Comparison of ENCODE assay signal across 8 cellular contexts in genomic region chr5:139668064-139668880, GRCh38. TPM values are rescaled to one million over a fixed set of nuclear protein-coding genes. Genes with fewer than 3 reads are reported as not detected.
DNase-seq lines count a peak whose midpoint lies in the region; ATAC-seq and TF ChIP-seq lines count a peak whose summit lies in the region.

No MANE protein-coding gene starts in this region.

- peak; percentile 69 for ATAC-seq in IMR-90 (ENCODE audit: low read depth)
- ATAC-seq in HG03565 (IDR thresholded peaks at IDR 0.05; ENCODE audit: unreplicated experiment): no peak
- no peak for ATAC-seq in HG02840 (IDR thresholded peaks at IDR 0.05; ENCODE audit: low FRiP score, unreplicated experiment)

- dilution Hi-C loops in IMR-90 (cut with HindIII; ENCODE audit: low sequenced_read_pairs, unreplicated experiment): no loop called here

- H4K20me1 ChIP-seq in IMR-90 (ENCODE audit: insufficient read depth, low read length): peaks cover 11% of the 10 kb centered on the region; the same call in 1 of the 2 replicates

- peak overlapping the region; percentile 88 for H2AK9ac ChIP-seq in IMR-90 (replicated peaks; ENCODE audit: low read depth, low read length, poor library complexity)

- POLR2A ChIA-PET in IMR-90 (lab: Charles Lee; ENCODE audit: unreplicated experiment): no interaction called here

- H2BK5ac ChIP-seq in IMR-90 (ENCODE audit: low read depth, low read length, poor library complexity, severe bottlenecking): peak overlapping the region; percentile 87

- in situ Hi-C loops in IMR-90 (cut with MboI; ENCODE audit: low sequenced_read_pairs): no loop called here

- H3K9me1 ChIP-seq in IMR-90 (ENCODE audit: insufficient read depth, low read length): peaks cover 22% of the 10 kb centered on the region

- H3K4me2 ChIP-seq in IMR-90 (ENCODE audit: low read depth, low read length): peak overlapping the region; percentile 78

- H3K27ac Mint-ChIP-seq in Calu3 (ENCODE audit: unreplicated experiment) (peak overlapping the region; percentile 47), osteocyte (ENCODE audit: unreplicated experiment) (peak overlapping the region; percentile 91)

- peak overlapping the region; percentile 89 for H3K4ac ChIP-seq in IMR-90 (ENCODE audit: low read depth, low read length)

- CTCF ChIA-PET in Calu3 (lab: Charles Lee): interaction anchor here (0.6 to 2.9 kb wide), 6 partner anchors 11 to 107 kb away, joined by 3 to 11 read pairs (median 5); no protein-coding TSS in a partner anchor
- CTCF ChIA-PET in IMR-90 (lab: Yijun Ruan, JAX): no interaction called here

- 1% methylated on average over 26 of the region's 55 CpGs; no CpG with 5 or more reads in 1 of the 2 experiments for WGBS in IMR-90 (ENCODE audit: extremely low coverage in 2 of 2, insufficient read length in 1 of 2), 2 experiments

- no peak for TF ChIP-seq CTCF in Calu3 (IDR thresholded peaks at IDR 0.05; ENCODE audit: unreplicated experiment)
- TF ChIP-seq CTCF in IMR-90 (conservative IDR thresholded peaks at IDR 0.05; ENCODE audit: low read depth, low read length): no peak
- no peak for TF ChIP-seq CTCF in osteocyte (IDR thresholded peaks at IDR 0.05)

- H3K9me3 ChIP-seq in IMR-90 (ENCODE audit: control insufficient read depth, insufficient read depth, low read length): no peaks in the 10 kb centered on the region

- peak overlapping the region; percentile 87 to 94 for H4K8ac ChIP-seq in IMR-90 (ENCODE audit: low read depth in 2 of 2, low read length in 2 of 2)

- peak overlapping the region; percentile 84 for H3K18ac ChIP-seq in IMR-90 (ENCODE audit: low read depth, low read length)

- H3K27ac ChIP-seq in IMR-90 (ENCODE audit: insufficient read depth, low read length): peak overlapping the region; percentile 90

- H3K4me1 ChIP-seq in IMR-90 (ENCODE audit: control insufficient read depth, insufficient read depth, low read length): peaks cover 24% of the 10 kb centered on the region

- H3K4me1 Mint-ChIP-seq in Calu3 (ENCODE audit: low read depth, unreplicated experiment) (peaks cover 54% of the 10 kb centered on the region), osteocyte (ENCODE audit: unreplicated experiment) (peaks cover 89% of the 10 kb centered on the region)

- no peak for DNase-seq in Calu3
- no peak for DNase-seq in IMR-90
- DNase-seq in activated T-cell treated with anti-CD3 and anti-CD28 coated beads, Interleukin-2, amount 50 U/mL, for 48 hours: peak; percentile 59 to 62
- DNase-seq in fibroblast of peridontal ligament (ENCODE audit: extremely low read depth): peak; percentile 60
- no peak for DNase-seq in osteocyte (ENCODE audit: extremely low spot score, unreplicated experiment)
- no peak for DNase-seq in mucosa of gallbladder (ENCODE audit: low spot score)

- no peak for TF ChIP-seq POLR2A in IMR-90 (IDR thresholded peaks at IDR 0.05; ENCODE audit: low read depth, low read length)

- TF ChIP-seq RAD21 in IMR-90 (IDR thresholded peaks at IDR 0.05; ENCODE audit: low read length): no peak

- peak overlapping the region; percentile 88 for H3K23ac ChIP-seq in IMR-90 (ENCODE audit: low read depth, low read length)

- H3K9ac ChIP-seq in IMR-90 (ENCODE audit: low read depth, low read length): peak overlapping the region; percentile 80

- peak overlapping the region; percentile 96 for H4K91ac ChIP-seq in IMR-90 (ENCODE audit: insufficient read depth, low read depth, low read length)

- H3K14ac ChIP-seq in IMR-90 (replicated peaks; ENCODE audit: low read depth, low read length): peak overlapping the region; percentile 79

- H3K36me3 ChIP-seq in IMR-90 (ENCODE audit: control insufficient read depth, insufficient read depth, low read length): peaks cover 3% of the 10 kb centered on the region; the same call in 1 of the 2 replicates

- H2AFZ ChIP-seq in IMR-90 (replicated peaks; ENCODE audit: low read length, poor library complexity): peak overlapping the region; percentile 90

- H3K36me3 Mint-ChIP-seq in Calu3 (ENCODE audit: insufficient read depth, unreplicated experiment) (peaks cover 26% of the 10 kb centered on the region), osteocyte (ENCODE audit: unreplicated experiment) (peaks cover 3% of the 10 kb centered on the region)

- peak overlapping the region; percentile 96 for H4K5ac ChIP-seq in IMR-90 (ENCODE audit: low read depth, low read length)

- peak overlapping the region; percentile 91 for H3K56ac ChIP-seq in IMR-90 (ENCODE audit: extremely low read depth, insufficient read depth, low read length)

- H2BK120ac ChIP-seq in IMR-90 (ENCODE audit: low read depth, low read length): peak overlapping the region; percentile 82

- H3K27me3 Mint-ChIP-seq in Calu3 (ENCODE audit: unreplicated experiment) (no peaks in the 10 kb centered on the region), osteocyte (ENCODE audit: unreplicated experiment) (no peaks in the 10 kb centered on the region)

- no peaks in the 10 kb centered on the region for H3K27me3 ChIP-seq in IMR-90 (ENCODE audit: control insufficient read depth, insufficient read depth, low read length)

- intact Hi-C loops in Calu3 (cut with micrococcal nuclease; ENCODE audit: unreplicated experiment): no loop called here
- intact Hi-C loops in IMR-90 (cut with micrococcal nuclease): no loop called here

- H3K79me1 ChIP-seq in IMR-90 (ENCODE audit: low read depth in 1 of 2, low read length in 2 of 2): peaks cover 33 to 91% of the 10 kb centered on the region in 2 experiments

- peak overlapping the region; percentile 93 for H2AK5ac ChIP-seq in IMR-90 (ENCODE audit: low read depth, low read length)

- peak overlapping the region; percentile 14 for H3K4me3 ChIP-seq in IMR-90 (ENCODE audit: insufficient read depth, low read depth, low read length)

- peak overlapping the region; percentile 66 for H3K4me3 Mint-ChIP-seq in Calu3 (ENCODE audit: low read depth, unreplicated experiment)
- peak overlapping the region; percentile 55 for H3K4me3 Mint-ChIP-seq in osteocyte (ENCODE audit: unreplicated experiment)

- peak overlapping the region; percentile 12; the same call in 1 of the 2 replicates for H2BK20ac ChIP-seq in IMR-90 (ENCODE audit: low read depth, low read length)

- peak overlapping the region; percentile 42; the same call in 2 of the 3 replicates for H2BK15ac ChIP-seq in IMR-90 (ENCODE audit: low read depth, low read length)

- H3K9me3 Mint-ChIP-seq in Calu3 (ENCODE audit: low read depth, unreplicated experiment) (no peaks in the 10 kb centered on the region), osteocyte (ENCODE audit: unreplicated experiment) (no peaks in the 10 kb centered on the region)

- BruUV-seq in Calu3 (replicated peaks; lab: Mats Ljungman, UMichigan): no TSS peak
- no TSS peak for BruUV-seq in IMR-90 (replicated peaks; lab: Mats Ljungman, UMichigan)

TF ChIP-seq in IMR-90, 13 proteins besides CTCF, POLR2A, EP300 and RAD21:
- TF ChIP-seq CHD1 (IDR thresholded peaks at IDR 0.05; ENCODE audit: low read depth, low read length) (no peak), NFE2L2 (IDR thresholded peaks at IDR 0.05; ENCODE audit: low read depth, low read length) (no peak), RFX5 (IDR thresholded peaks at IDR 0.05; ENCODE audit: low read depth, low read length) (no peak), RCOR1 (IDR thresholded peaks at IDR 0.05; ENCODE audit: insufficient replicate concordance, low read length) (no peak), MAFK (IDR thresholded peaks at IDR 0.05; ENCODE audit: low read depth, low read length) (no peak), FOS (IDR thresholded peaks at IDR 0.05; ENCODE audit: low read depth, low read length) (no peak), SMC3 (IDR thresholded peaks at IDR 0.05; ENCODE audit: low read depth, low read length) (no peak), MXI1 (IDR thresholded peaks at IDR 0.05; ENCODE audit: borderline replicate concordance, low read depth, low read length) (no peak), MAZ (IDR thresholded peaks at IDR 0.05; ENCODE audit: borderline replicate concordance, low read depth, low read length) (no peak)
- TF ChIP-seq, protein P1, sequence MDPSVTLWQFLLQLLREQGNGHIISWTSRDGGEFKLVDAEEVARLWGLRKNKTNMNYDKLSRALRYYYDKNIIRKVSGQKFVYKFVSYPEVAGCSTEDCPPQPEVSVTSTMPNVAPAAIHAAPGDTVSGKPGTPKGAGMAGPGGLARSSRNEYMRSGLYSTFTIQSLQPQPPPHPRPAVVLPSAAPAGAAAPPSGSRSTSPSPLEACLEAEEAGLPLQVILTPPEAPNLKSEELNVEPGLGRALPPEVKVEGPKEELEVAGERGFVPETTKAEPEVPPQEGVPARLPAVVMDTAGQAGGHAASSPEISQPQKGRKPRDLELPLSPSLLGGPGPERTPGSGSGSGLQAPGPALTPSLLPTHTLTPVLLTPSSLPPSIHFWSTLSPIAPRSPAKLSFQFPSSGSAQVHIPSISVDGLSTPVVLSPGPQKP (IDR thresholded peaks at IDR 0.05; ENCODE audit: borderline replicate concordance, low read depth, low read length): no peak

RNA-seq across cellular contexts. Expression of gene CXXC5, which starts 20.1 kb away (rescaled TPM):
- total RNA-seq in Calu3 (2022): 64.1 and 69.1 TPM in 2 replicates
- total RNA-seq in IMR-90 (2012; rRNA removed): 24.9 and 30.8 TPM in 2 replicates
- polyA plus RNA-seq in IMR-90 (2012; rRNA removed): 35.7 and 38.8 TPM in 2 replicates
- 34.7 and 72.2 TPM in 2 replicates for polyA plus RNA-seq in IMR-90 (2012; cell fraction: cytosol; rRNA removed)
- polyA plus RNA-seq in IMR-90 (2012; cell fraction: nucleus; rRNA removed; ENCODE audit: low replicate concordance): 24.5 and 60.8 TPM in 2 replicates
- 239 and 259 TPM in 2 replicates for total RNA-seq in osteocyte
- total RNA-seq in mucosa of gallbladder: 71.7 TPM

Comparison
In these comparisons a context has a peak if more than half of its experiments do, and no peak if none do; other contexts are left out.
1. DNase-seq: peak in activated T-cell treated with anti-CD3 and anti-CD28 coated beads, Interleukin-2, amount 50 U/mL, for 48 hours (2 of 2) and fibroblast of peridontal ligament (single experiment); none in Calu3 (single experiment), IMR-90 (single experiment), osteocyte (single experiment) and mucosa of gallbladder (single experiment).